Comparison of ENCODE assay signal across 19 cellular contexts in the genomic region with DNA sequence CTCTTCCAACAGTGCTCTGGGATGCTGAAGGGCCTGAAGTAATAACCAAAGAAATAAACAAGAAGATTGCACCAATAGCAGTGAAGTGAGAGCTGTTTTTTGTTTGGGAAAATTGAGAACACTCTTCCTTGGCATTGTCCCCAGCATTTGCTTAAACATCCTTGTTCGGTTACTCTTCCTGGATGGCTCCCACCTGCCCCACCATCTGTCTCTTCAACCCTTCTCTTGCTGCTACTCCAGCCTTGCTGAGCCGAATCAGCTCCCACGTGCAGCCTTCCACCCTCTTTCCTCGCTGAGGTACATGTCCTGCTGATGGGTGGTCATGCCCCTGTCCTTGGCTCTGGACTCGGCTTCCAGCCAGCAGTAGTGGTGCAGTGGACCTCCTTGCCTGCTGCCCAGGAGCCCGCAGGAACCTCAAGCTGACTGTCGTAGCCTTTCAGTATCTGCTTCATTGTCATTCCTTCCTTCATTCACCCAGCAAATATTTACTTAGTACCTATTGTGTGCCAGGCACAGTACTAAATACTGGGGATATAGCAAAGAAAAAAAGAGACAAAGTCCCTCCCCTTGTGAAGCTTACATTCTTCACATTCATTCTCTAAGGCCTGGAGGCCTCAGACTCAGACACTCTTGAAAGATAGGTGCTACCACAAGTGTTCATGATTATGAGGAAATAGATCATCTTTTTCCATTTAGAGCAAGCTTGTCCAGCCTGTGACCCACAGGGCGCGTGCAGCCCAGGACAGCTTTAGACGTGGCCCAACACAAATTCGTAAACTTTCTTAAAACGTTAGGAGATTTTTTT. TPM values are rescaled to one million over a fixed set of nuclear protein-coding genes. Genes with fewer than 3 reads are reported as not detected.
DNase-seq lines count a peak whose midpoint lies in the region; ATAC-seq and TF ChIP-seq lines count a peak whose summit lies in the region.
"Had no signal": no experiment of that assay in that cellular context is flagged by ENCODE, and none has a peak within 500 bp of the region (broad histone marks: within the 10 kb centered on the region; RNA-seq: fewer than 3 reads in every experiment).

No MANE protein-coding gene starts in this region.

- ATAC-seq in HG02981 (IDR thresholded peaks at IDR 0.05; ENCODE audit: unreplicated experiment) (no peak), GM21619 (IDR thresholded peaks at IDR 0.05; ENCODE audit: unreplicated experiment) (no peak)
- ATAC-seq in activated CD8-positive, alpha-beta T cell treated with anti-CD3 and anti-CD28 coated beads, Interleukin-2, amount 10 ng/mL, durations not matched to agents 7 days and 5 days, result no peak
- ATAC-seq: natural killer cell; stimulated activated naive B cell treated with anti-CD40 and anti-IgM and Interleukin-4, amounts not matched to agents 10 μg/mL and 1 μg/mL and 100 μg/mL, for 72 hours had no signal

- peak overlapping the region; percentile 31 for H3K27ac Mint-ChIP-seq in activated T-helper 1 cell treated with anti-CD3 and anti-CD28 coated beads, Interleukin-12 subunit alpha, Interleukin-12 subunit beta, Interleukin-2, Interleukin-4 antibody, amounts not matched to agents 30 ng/mL and 10 ng/mL and 1 ng/mL, durations not matched to agents 14 hours and 24 hours and 36 hours
- no peak overlapping the region for H3K27ac Mint-ChIP-seq in activated CD8-positive, alpha-beta T cell treated with anti-CD3 and anti-CD28 coated beads, Interleukin-2, amount 10 ng/mL, durations not matched to agents 7 days and 5 days
- H3K27ac Mint-ChIP-seq: activated CD4-positive, alpha-beta T cell treated with anti-CD3 and anti-CD28 coated beads, Interleukin-2, amount 10 ng/mL, durations not matched to agents 24 days and 14 days; natural killer cell; stimulated activated naive B cell treated with anti-CD40 and anti-IgM and Interleukin-4, amounts not matched to agents 10 μg/mL and 1 μg/mL and 100 μg/mL, for 72 hours had no signal

- H3K9me3 ChIP-seq in AG04450 (ENCODE audit: control insufficient read depth, insufficient read depth, low read length), result no peaks in the 10 kb centered on the region

- intact Hi-C loops in activated T-helper 1 cell treated with anti-CD3 and anti-CD28 coated beads, Interleukin-12 subunit alpha, Interleukin-12 subunit beta, Interleukin-2, Interleukin-4 antibody, amounts not matched to agents 30 ng/mL and 10 ng/mL and 1 ng/mL, durations not matched to agents 14 hours and 24 hours and 36 hours (cut with micrococcal nuclease), result loop anchor here (1.0 to 2.0 kb wide), 5 partner anchors 24 to 507 kb away; no protein-coding TSS in a partner anchor

- H3K4me1 Mint-ChIP-seq in activated T-helper 1 cell treated with anti-CD3 and anti-CD28 coated beads, Interleukin-12 subunit alpha, Interleukin-12 subunit beta, Interleukin-2, Interleukin-4 antibody, amounts not matched to agents 30 ng/mL and 10 ng/mL and 1 ng/mL, durations not matched to agents 14 hours and 24 hours and 36 hours (ENCODE audit: low read depth), result peaks cover 6% of the 10 kb centered on the region
- H3K4me1 Mint-ChIP-seq in activated CD8-positive, alpha-beta T cell treated with anti-CD3 and anti-CD28 coated beads, Interleukin-2, amount 10 ng/mL, durations not matched to agents 7 days and 5 days (ENCODE audit: low read depth), result peaks cover 6% of the 10 kb centered on the region

- H3K27ac ChIP-seq in AG04450 (ENCODE audit: low read depth, low read length), result no peak overlapping the region
- H3K27ac ChIP-seq: parathyroid adenoma had no signal

- H3K4me3 Mint-ChIP-seq in activated T-helper 1 cell treated with anti-CD3 and anti-CD28 coated beads, Interleukin-12 subunit alpha, Interleukin-12 subunit beta, Interleukin-2, Interleukin-4 antibody, amounts not matched to agents 30 ng/mL and 10 ng/mL and 1 ng/mL, durations not matched to agents 14 hours and 24 hours and 36 hours, result no peak overlapping the region
- H3K4me3 Mint-ChIP-seq in activated CD8-positive, alpha-beta T cell treated with anti-CD3 and anti-CD28 coated beads, Interleukin-2, amount 10 ng/mL, durations not matched to agents 7 days and 5 days, result no peak overlapping the region
- H3K4me3 Mint-ChIP-seq: activated CD4-positive, alpha-beta T cell treated with anti-CD3 and anti-CD28 coated beads, Interleukin-2, amount 10 ng/mL, durations not matched to agents 24 days and 14 days; natural killer cell; stimulated activated naive B cell treated with anti-CD40 and anti-IgM and Interleukin-4, amounts not matched to agents 10 μg/mL and 1 μg/mL and 100 μg/mL, for 72 hours had no signal

- CTCF ChIA-PET in AG04450 (lab: Charles Lee), result interaction anchor here (0.9 to 4.2 kb wide), 16 partner anchors 10 to 120 kb away, joined by 3 to 59 read pairs (median 4); no protein-coding TSS in a partner anchor
- CTCF ChIA-PET in activated CD8-positive, alpha-beta T cell treated with anti-CD3 and anti-CD28 coated beads, Interleukin-2, amount 10 ng/mL, durations not matched to agents 7 days and 5 days (lab: Charles Lee), result interaction anchor here (1.0 to 4.4 kb wide), 21 partner anchors 9 to 518 kb away, joined by 3 to 44 read pairs (median 6); a partner anchor contains a TSS

- H3K36me3 Mint-ChIP-seq in activated T-helper 1 cell treated with anti-CD3 and anti-CD28 coated beads, Interleukin-12 subunit alpha, Interleukin-12 subunit beta, Interleukin-2, Interleukin-4 antibody, amounts not matched to agents 30 ng/mL and 10 ng/mL and 1 ng/mL, durations not matched to agents 14 hours and 24 hours and 36 hours (ENCODE audit: low read depth), result no peaks in the 10 kb centered on the region
- no peaks in the 10 kb centered on the region for H3K36me3 Mint-ChIP-seq in activated CD8-positive, alpha-beta T cell treated with anti-CD3 and anti-CD28 coated beads, Interleukin-2, amount 10 ng/mL, durations not matched to agents 7 days and 5 days (ENCODE audit: low read depth)
- H3K36me3 Mint-ChIP-seq: natural killer cell; stimulated activated naive B cell treated with anti-CD40 and anti-IgM and Interleukin-4, amounts not matched to agents 10 μg/mL and 1 μg/mL and 100 μg/mL, for 72 hours had no signal

- H3K27me3 Mint-ChIP-seq in activated T-helper 1 cell treated with anti-CD3 and anti-CD28 coated beads, Interleukin-12 subunit alpha, Interleukin-12 subunit beta, Interleukin-2, Interleukin-4 antibody, amounts not matched to agents 30 ng/mL and 10 ng/mL and 1 ng/mL, durations not matched to agents 14 hours and 24 hours and 36 hours (ENCODE audit: insufficient read depth), result no peaks in the 10 kb centered on the region
- no peaks in the 10 kb centered on the region for H3K27me3 Mint-ChIP-seq in activated CD8-positive, alpha-beta T cell treated with anti-CD3 and anti-CD28 coated beads, Interleukin-2, amount 10 ng/mL, durations not matched to agents 7 days and 5 days (ENCODE audit: low read depth)
- H3K27me3 Mint-ChIP-seq: activated CD4-positive, alpha-beta T cell treated with anti-CD3 and anti-CD28 coated beads, Interleukin-2, amount 10 ng/mL, durations not matched to agents 24 days and 14 days; stimulated activated naive B cell treated with anti-CD40 and anti-IgM and Interleukin-4, amounts not matched to agents 10 μg/mL and 1 μg/mL and 100 μg/mL, for 72 hours had no signal

- POLR2A ChIA-PET in AG04450 (lab: Yijun Ruan, JAX), result interaction anchor here (0.5 to 0.9 kb wide), 2 partner anchors 11 to 24 kb away, joined by 3 read pairs; no protein-coding TSS in a partner anchor
- POLR2A ChIA-PET in activated CD8-positive, alpha-beta T cell treated with anti-CD3 and anti-CD28 coated beads, Interleukin-2, amount 10 ng/mL, durations not matched to agents 7 days and 5 days (lab: Charles Lee), result no interaction called here

- H3K4me3 ChIP-seq in AG04450 (ENCODE audit: low read depth, low read length), result no peak overlapping the region

- H3K9me3 Mint-ChIP-seq in activated T-helper 1 cell treated with anti-CD3 and anti-CD28 coated beads, Interleukin-12 subunit alpha, Interleukin-12 subunit beta, Interleukin-2, Interleukin-4 antibody, amounts not matched to agents 30 ng/mL and 10 ng/mL and 1 ng/mL, durations not matched to agents 14 hours and 24 hours and 36 hours, result no peaks in the 10 kb centered on the region
- H3K9me3 Mint-ChIP-seq in activated CD8-positive, alpha-beta T cell treated with anti-CD3 and anti-CD28 coated beads, Interleukin-2, amount 10 ng/mL, durations not matched to agents 7 days and 5 days (ENCODE audit: insufficient read depth), result no peaks in the 10 kb centered on the region
- H3K9me3 Mint-ChIP-seq: activated CD4-positive, alpha-beta T cell treated with anti-CD3 and anti-CD28 coated beads, Interleukin-2, amount 10 ng/mL, durations not matched to agents 24 days and 14 days; natural killer cell; stimulated activated naive B cell treated with anti-CD40 and anti-IgM and Interleukin-4, amounts not matched to agents 10 μg/mL and 1 μg/mL and 100 μg/mL, for 72 hours had no signal

- peak; percentile 18 for DNase-seq in AG04450 (ENCODE audit: low read depth, low spot score)
- peak; percentile 48 for DNase-seq in EH (ENCODE audit: low read depth)
- no peak for DNase-seq in activated T-helper 1 cell treated with anti-CD3 and anti-CD28 coated beads, Interleukin-12 subunit alpha, Interleukin-12 subunit beta, Interleukin-2, Interleukin-4 antibody, amounts not matched to agents 30 ng/mL and 10 ng/mL and 1 ng/mL, durations not matched to agents 14 hours and 24 hours and 36 hours (ENCODE audit: low spot score)
- DNase-seq in iris pigment epithelial cell (ENCODE audit: low read depth), result peak; percentile 44
- no peak for DNase-seq in DMS53 treated with DMSO at 0.1 percent for 48 hours (lab: John Stamatoyannopoulos, UW; ENCODE audit: unreplicated experiment)
- no peak for DNase-seq in activated CD8-positive, alpha-beta T cell treated with anti-CD3 and anti-CD28 coated beads, Interleukin-2, amount 10 ng/mL, durations not matched to agents 7 days and 5 days
- DNase-seq: activated CD4-positive, alpha-beta T cell treated with anti-CD3 and anti-CD28 coated beads, Interleukin-2, amount 10 ng/mL, durations not matched to agents 24 days and 14 days; aorta; Calu3; GDM1; H7; mesenchymal stem cell; natural killer cell; NCI-H2227 treated with DMSO at 0.1 percent for 48 hours; stimulated activated naive B cell treated with anti-CD40 and anti-IgM and Interleukin-4, amounts not matched to agents 10 μg/mL and 1 μg/mL and 100 μg/mL, for 72 hours; SW 1271 had no signal

- TF ChIP-seq CTCF in AG04450 (IDR thresholded peaks at IDR 0.05; ENCODE audit: low read depth, low read length), result no peak

- no peaks in the 10 kb centered on the region for H3K27me3 ChIP-seq in AG04450 (ENCODE audit: control insufficient read depth, insufficient read depth, low read length)

RNA-seq across cellular contexts. Expression of a gene that starts 17.1 kb away (rescaled TPM):
- 2.6 and 5.3 TPM in 2 replicates for polyA plus RNA-seq in AG04450 (2011; rRNA removed)
- polyA minus RNA-seq in AG04450 (2011; rRNA and poly(A)+ RNA removed), result 5.9 and 10.7 TPM in 2 replicates
- 11.6 and 13.4 TPM in 2 replicates for total RNA-seq in activated T-helper 1 cell treated with anti-CD3 and anti-CD28 coated beads, Interleukin-12 subunit alpha, Interleukin-12 subunit beta, Interleukin-2, Interleukin-4 antibody, amounts not matched to agents 30 ng/mL and 10 ng/mL and 1 ng/mL, durations not matched to agents 14 hours and 24 hours and 36 hours
- 10 to 100 TPM; 14.6 to 15.1 TPM for total RNA-seq in activated CD8-positive, alpha-beta T cell treated with anti-CD3 and anti-CD28 coated beads, Interleukin-2, amount 10 ng/mL, durations not matched to agents 7 days and 5 days

RNA-seq across cellular contexts. Expression of a gene that starts 56.0 kb away (rescaled TPM):
- 14.4 and 17.0 TPM in 2 replicates for polyA plus RNA-seq in AG04450 (2011; rRNA removed)
- polyA minus RNA-seq in AG04450 (2011; rRNA and poly(A)+ RNA removed), result 20.6 and 32.9 TPM in 2 replicates
- total RNA-seq in activated T-helper 1 cell treated with anti-CD3 and anti-CD28 coated beads, Interleukin-12 subunit alpha, Interleukin-12 subunit beta, Interleukin-2, Interleukin-4 antibody, amounts not matched to agents 30 ng/mL and 10 ng/mL and 1 ng/mL, durations not matched to agents 14 hours and 24 hours and 36 hours, result 3.9 and 4.3 TPM in 2 replicates
- total RNA-seq in activated CD8-positive, alpha-beta T cell treated with anti-CD3 and anti-CD28 coated beads, Interleukin-2, amount 10 ng/mL, durations not matched to agents 7 days and 5 days, result 10 to 100 TPM in 1 of 2 experiments, 1 to 10 TPM in 1; 9.7 to 10.1 TPM

Comparison
In these comparisons a context has a peak if more than half of its experiments do, and no peak if none do; other contexts are left out.
1. DNase-seq: peak in AG04450 (single experiment), EH (single experiment) and iris pigment epithelial cell (single experiment); none in activated T-helper 1 cell treated with anti-CD3 and anti-CD28 coated beads, Interleukin-12 subunit alpha, Interleukin-12 subunit beta, Interleukin-2, Interleukin-4 antibody, amounts not matched to agents 30 ng/mL and 10 ng/mL and 1 ng/mL, durations not matched to agents 14 hours and 24 hours and 36 hours (single experiment), DMS53 treated with DMSO at 0.1 percent for 48 hours (single experiment) and activated CD8-positive, alpha-beta T cell treated with anti-CD3 and anti-CD28 coated beads, Interleukin-2, amount 10 ng/mL, durations not matched to agents 7 days and 5 days (single experiment).